Comparison of ENCODE assay signal across 21 cellular contexts in the genomic region with DNA sequence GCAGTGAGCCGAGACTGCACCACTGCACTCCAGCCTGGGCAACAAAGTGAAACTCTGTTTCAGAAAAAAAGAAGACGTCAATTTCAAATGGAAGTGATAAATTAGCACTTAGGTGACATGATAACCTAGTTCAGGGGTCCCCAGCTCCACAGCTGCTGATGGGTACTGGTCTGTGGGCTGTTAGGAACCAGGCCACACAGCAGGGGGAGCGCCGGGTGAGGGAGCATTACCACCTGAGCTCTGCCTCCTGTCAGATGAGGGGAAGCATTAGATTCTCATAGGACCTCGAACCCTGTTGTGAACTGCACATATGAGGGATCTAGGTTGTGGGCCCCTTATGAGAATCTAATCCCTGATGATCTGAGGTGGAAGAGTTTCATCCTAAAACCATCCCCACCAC.
"Had no signal": no experiment of that assay in that cellular context is flagged by ENCODE, and none has a peak within 500 bp of the region (broad histone marks: within the 10 kb centered on the region; RNA-seq: fewer than 3 reads in every experiment).

No MANE protein-coding gene starts in this region.

- H3K27ac Mint-ChIP-seq: activated B cell treated with CpG ODN at 0.5 μM for 24 hours; activated CD8-positive, alpha-beta T cell treated with anti-CD3 and anti-CD28 coated beads, Interleukin-2, amount 10 ng/mL, durations not matched to agents 7 days and 5 days; activated naive CD8-positive, alpha-beta T cell treated with anti-CD3 and anti-CD28 coated beads for 36 hours; naive thymus-derived CD8-positive, alpha-beta T cell had no signal

- DNase-seq: activated B cell treated with CpG ODN at 0.5 μM for 24 hours; activated CD4-positive, alpha-beta T cell treated with anti-CD3 and anti-CD28 coated beads for 48 hours; activated CD8-positive, alpha-beta memory T cell treated with anti-CD3 and anti-CD28 coated beads, Interleukin-2, amount 50 U/mL, for 4 hours; activated CD8-positive, alpha-beta T cell treated with anti-CD3 and anti-CD28 coated beads, Interleukin-2, amount 10 ng/mL, durations not matched to agents 7 days and 5 days; activated gamma-delta T cell; activated naive CD8-positive, alpha-beta T cell treated with anti-CD3 and anti-CD28 coated beads for 36 hours; activated T-cell treated with anti-CD3 and anti-CD28 coated beads, Interleukin-2, amount 50 U/mL, for 48 hours; amygdala; body of pancreas; esophagus squamous epithelium; foreskin fibroblast; glutamatergic neuron; hypothalamus; left ventricle myocardium superior; mesenchymal stem cell; naive thymus-derived CD8-positive, alpha-beta T cell; stimulated activated naive CD8-positive, alpha-beta T cell treated with anti-CD3 and anti-CD28 coated beads, Interleukin-15, Interleukin-2, amounts not matched to agents 100 U/mL and 50 U/mL, for 24 hours; transverse colon had no signal

- H3K4me3 ChIP-seq: body of pancreas, coronary artery, esophagus squamous epithelium, transverse colon, vagina had no signal

- H3K4me3 Mint-ChIP-seq: activated B cell treated with CpG ODN at 0.5 μM for 24 hours; activated CD8-positive, alpha-beta T cell treated with anti-CD3 and anti-CD28 coated beads, Interleukin-2, amount 10 ng/mL, durations not matched to agents 7 days and 5 days; activated naive CD8-positive, alpha-beta T cell treated with anti-CD3 and anti-CD28 coated beads for 36 hours; central memory CD8-positive, alpha-beta T cell; naive thymus-derived CD8-positive, alpha-beta T cell had no signal

- H3K4me1 ChIP-seq: body of pancreas, esophagus squamous epithelium, vagina had no signal

- H3K36me3 Mint-ChIP-seq: activated naive CD8-positive, alpha-beta T cell treated with anti-CD3 and anti-CD28 coated beads for 36 hours; naive thymus-derived CD8-positive, alpha-beta T cell had no signal

- ATAC-seq: activated CD8-positive, alpha-beta T cell treated with anti-CD3 and anti-CD28 coated beads, Interleukin-2, amount 10 ng/mL, durations not matched to agents 7 days and 5 days; body of pancreas; left ventricle myocardium superior; naive thymus-derived CD8-positive, alpha-beta T cell; stimulated activated naive CD8-positive, alpha-beta T cell treated with anti-CD3 and anti-CD28 coated beads, Interleukin-15, Interleukin-2, amounts not matched to agents 100 U/mL and 50 U/mL, for 24 hours had no signal

- H3K9me3 Mint-ChIP-seq: activated B cell treated with CpG ODN at 0.5 μM for 24 hours; activated naive CD8-positive, alpha-beta T cell treated with anti-CD3 and anti-CD28 coated beads for 36 hours; central memory CD8-positive, alpha-beta T cell; naive thymus-derived CD8-positive, alpha-beta T cell had no signal

- H3K4me1 Mint-ChIP-seq: activated B cell treated with CpG ODN at 0.5 μM for 24 hours; activated naive CD8-positive, alpha-beta T cell treated with anti-CD3 and anti-CD28 coated beads for 36 hours had no signal

- H3K9me3 ChIP-seq: body of pancreas, esophagus squamous epithelium, transverse colon, vagina had no signal

- H3K36me3 ChIP-seq: esophagus squamous epithelium, transverse colon, vagina had no signal

- H3K27me3 ChIP-seq: body of pancreas, vagina had no signal

- H3K27ac ChIP-seq: body of pancreas, coronary artery, esophagus squamous epithelium, transverse colon, vagina had no signal
